In genomic region chr6:15453186-15453585, GRCh38 we compare ENCODE assay signal across 18 cellular contexts.
DNase-seq lines count a peak whose midpoint lies in the region; ATAC-seq and FAIRE-seq lines count a peak whose summit lies in the region.
"Had no signal": no experiment of that assay in that cellular context is flagged by ENCODE, and none has a peak within 500 bp of the region (broad histone marks: within the 10 kb centered on the region; RNA-seq: fewer than 3 reads in every experiment).

No MANE protein-coding gene starts in this region.

- FAIRE-seq in RCC 7860 (lab: Jason Lieb, UNC) = no peak
- FAIRE-seq: G401.6 had no signal

- no peak overlapping the region for H3K4me3 Mint-ChIP-seq in activated naive CD4-positive, alpha-beta T cell treated with anti-CD3 and anti-CD28 coated beads, Interleukin-2, amount 10 ng/mL, durations not matched to agents 7 days and 5 days
- no peak overlapping the region for H3K4me3 Mint-ChIP-seq in activated naive CD8-positive, alpha-beta T cell treated with anti-CD3 and anti-CD28 coated beads for 36 hours
- no peak overlapping the region for H3K4me3 Mint-ChIP-seq in stimulated activated naive B cell treated with anti-CD40 and anti-IgM and Interleukin-4, amounts not matched to agents 10 μg/mL and 1 μg/mL and 100 μg/mL, for 72 hours

- no peak for ATAC-seq in stimulated activated naive B cell treated with anti-CD40 and anti-IgM and Interleukin-4, amounts not matched to agents 10 μg/mL and 1 μg/mL and 100 μg/mL, for 72 hours (replicated peaks)
- no peak for ATAC-seq in HG02885 (IDR thresholded peaks at IDR 0.05; ENCODE audit: poor library complexity, unreplicated experiment)
- ATAC-seq: effector memory CD8-positive, alpha-beta T cell; mucosa of descending colon had no signal

- no peak for DNase-seq in activated naive CD4-positive, alpha-beta T cell treated with anti-CD3 and anti-CD28 coated beads, Interleukin-2, amount 10 ng/mL, durations not matched to agents 7 days and 5 days
- no peak for DNase-seq in activated naive CD4-positive, alpha-beta T cell treated with anti-CD3 and anti-CD28 coated beads, Interleukin-2, amount 50 U/mL, for 16 hours
- DNase-seq in activated naive CD8-positive, alpha-beta T cell treated with anti-CD3 and anti-CD28 coated beads for 36 hours = no peak
- DNase-seq in islet precursor cell (peak; percentile 11), RCC 7860 (ENCODE audit: low spot score) (no peak), amygdala (lab: John Stamatoyannopoulos, UW) (no peak)
- no peak for DNase-seq in stimulated activated naive B cell treated with anti-CD40 and anti-IgM and Interleukin-4, amounts not matched to agents 10 μg/mL and 1 μg/mL and 100 μg/mL, for 72 hours
- DNase-seq: activated CD4-positive, alpha-beta T cell treated with anti-CD3 and anti-CD28 coated beads for 1 hour; activated effector memory CD4-positive, alpha-beta T cell treated with anti-CD3 and anti-CD28 coated beads, Interleukin-2, amount 50 U/mL, for 16 hours; DMS 273 treated with DMSO at 0.1 percent for 48 hours; effector memory CD8-positive, alpha-beta T cell; mucosa of descending colon; NCI-H1417 treated with DMSO at 0.1 percent for 48 hours; NCI-H526; stimulated activated CD4-positive, alpha-beta T cell treated with anti-CD3 and anti-CD28 coated beads, Interleukin-15, amount 100 ng/mL, for 24 hours; uterus had no signal

- peaks cover 37% of the 10 kb centered on the region for H3K36me3 Mint-ChIP-seq in activated naive CD4-positive, alpha-beta T cell treated with anti-CD3 and anti-CD28 coated beads, Interleukin-2, amount 10 ng/mL, durations not matched to agents 7 days and 5 days
- peaks cover 43% of the 10 kb centered on the region for H3K36me3 Mint-ChIP-seq in activated naive CD8-positive, alpha-beta T cell treated with anti-CD3 and anti-CD28 coated beads for 36 hours
- peaks cover 24 to 48% of the 10 kb centered on the region in 2 donors for H3K36me3 Mint-ChIP-seq in stimulated activated naive B cell treated with anti-CD40 and anti-IgM and Interleukin-4, amounts not matched to agents 10 μg/mL and 1 μg/mL and 100 μg/mL, for 72 hours

- H3K4me1 Mint-ChIP-seq in activated naive CD4-positive, alpha-beta T cell treated with anti-CD3 and anti-CD28 coated beads, Interleukin-2, amount 10 ng/mL, durations not matched to agents 7 days and 5 days = peaks cover 36% of the 10 kb centered on the region
- H3K4me1 Mint-ChIP-seq in activated naive CD8-positive, alpha-beta T cell treated with anti-CD3 and anti-CD28 coated beads for 36 hours = peaks cover 56% of the 10 kb centered on the region
- H3K4me1 Mint-ChIP-seq in stimulated activated naive B cell treated with anti-CD40 and anti-IgM and Interleukin-4, amounts not matched to agents 10 μg/mL and 1 μg/mL and 100 μg/mL, for 72 hours = peaks cover 52 to 92% of the 10 kb centered on the region in 2 donors

- no peaks in the 10 kb centered on the region for H3K9me3 Mint-ChIP-seq in activated naive CD4-positive, alpha-beta T cell treated with anti-CD3 and anti-CD28 coated beads, Interleukin-2, amount 10 ng/mL, durations not matched to agents 7 days and 5 days
- H3K9me3 Mint-ChIP-seq in activated naive CD8-positive, alpha-beta T cell treated with anti-CD3 and anti-CD28 coated beads for 36 hours = no peaks in the 10 kb centered on the region
- H3K9me3 Mint-ChIP-seq in stimulated activated naive B cell treated with anti-CD40 and anti-IgM and Interleukin-4, amounts not matched to agents 10 μg/mL and 1 μg/mL and 100 μg/mL, for 72 hours = no peaks in the 10 kb centered on the region
- H3K9me3 Mint-ChIP-seq: effector memory CD8-positive, alpha-beta T cell had no signal

- no peaks in the 10 kb centered on the region for H3K27me3 Mint-ChIP-seq in activated naive CD4-positive, alpha-beta T cell treated with anti-CD3 and anti-CD28 coated beads, Interleukin-2, amount 10 ng/mL, durations not matched to agents 7 days and 5 days
- no peaks in the 10 kb centered on the region for H3K27me3 Mint-ChIP-seq in activated naive CD8-positive, alpha-beta T cell treated with anti-CD3 and anti-CD28 coated beads for 36 hours
- H3K27me3 Mint-ChIP-seq in stimulated activated naive B cell treated with anti-CD40 and anti-IgM and Interleukin-4, amounts not matched to agents 10 μg/mL and 1 μg/mL and 100 μg/mL, for 72 hours = no peaks in the 10 kb centered on the region
- H3K27me3 Mint-ChIP-seq: effector memory CD8-positive, alpha-beta T cell had no signal

- CTCF ChIA-PET in activated naive CD4-positive, alpha-beta T cell treated with anti-CD3 and anti-CD28 coated beads, Interleukin-2, amount 10 ng/mL, durations not matched to agents 7 days and 5 days (lab: Charles Lee) = no interaction called here

- H3K27ac Mint-ChIP-seq in activated naive CD4-positive, alpha-beta T cell treated with anti-CD3 and anti-CD28 coated beads, Interleukin-2, amount 10 ng/mL, durations not matched to agents 7 days and 5 days = peak overlapping the region; percentile 67
- peak overlapping the region; percentile 57 for H3K27ac Mint-ChIP-seq in activated naive CD8-positive, alpha-beta T cell treated with anti-CD3 and anti-CD28 coated beads for 36 hours
- H3K27ac Mint-ChIP-seq in stimulated activated naive B cell treated with anti-CD40 and anti-IgM and Interleukin-4, amounts not matched to agents 10 μg/mL and 1 μg/mL and 100 μg/mL, for 72 hours = peak overlapping the region; percentile 52
